Comparison of ENCODE assay signal across 10 cellular contexts in genomic region chr5:154395407-154396106, GRCh38. TPM values are rescaled to one million over a fixed set of nuclear protein-coding genes. Genes with fewer than 3 reads are reported as not detected.
DNase-seq lines count a peak whose midpoint lies in the region; ATAC-seq and TF ChIP-seq lines count a peak whose summit lies in the region.
"Had no signal": no experiment of that assay in that cellular context is flagged by ENCODE, and none has a peak within 500 bp of the region (broad histone marks: within the 10 kb centered on the region; RNA-seq: fewer than 3 reads in every experiment).

No MANE protein-coding gene starts in this region.

- no peaks in the 10 kb centered on the region for H3K27me3 ChIP-seq in colonic mucosa
- H3K27me3 ChIP-seq: BLaER1 treated with 17β-estradiol and CSF1 and Interleukin-3, amounts not matched to agents 10 nM and 100 nM had no signal

- peaks cover 6% of the 10 kb centered on the region for H3K4me1 ChIP-seq in colonic mucosa
- H3K4me1 ChIP-seq: BLaER1 treated with 17β-estradiol and CSF1 and Interleukin-3, amounts not matched to agents 10 nM and 100 nM had no signal

- H3K36me3 ChIP-seq in colonic mucosa = no peaks in the 10 kb centered on the region

- TF ChIP-seq CTCF in colonic mucosa (IDR thresholded peaks at IDR 0.05) = no peak

- intact Hi-C loops in colonic mucosa (cut with DNase I) = loop anchor here (5.0 kb wide), 1 partner anchor 208 kb away; no protein-coding TSS in a partner anchor

- peak; percentile 68 for ATAC-seq in GM19438 (IDR thresholded peaks at IDR 0.05; ENCODE audit: low read depth, unreplicated experiment)
- ATAC-seq in activated T-helper 17 cell treated with anti-CD3 and anti-CD28 coated beads, Interleukin-2, amount 50 U/mL, for 72 hours (replicated peaks) = no peak

- H3K36me3 Mint-ChIP-seq in IgD-negative memory B cell = peaks cover 6% of the 10 kb centered on the region
- H3K36me3 Mint-ChIP-seq in activated T-helper 17 cell treated with anti-CD3 and anti-CD28 coated beads, Interleukin-2, amount 50 U/mL, for 72 hours (ENCODE audit: low read depth) = peaks cover 44% of the 10 kb centered on the region

- H3K9me3 Mint-ChIP-seq in IgD-negative memory B cell = no peaks in the 10 kb centered on the region
- H3K9me3 Mint-ChIP-seq in activated T-helper 17 cell treated with anti-CD3 and anti-CD28 coated beads, Interleukin-2, amount 50 U/mL, for 72 hours = no peaks in the 10 kb centered on the region
- H3K9me3 Mint-ChIP-seq: activated naive CD4-positive, alpha-beta T cell treated with anti-CD3 and anti-CD28 coated beads for 36 hours had no signal

- H3K9me3 ChIP-seq in colonic mucosa = no peaks in the 10 kb centered on the region
- H3K9me3 ChIP-seq: BLaER1 treated with 17β-estradiol and CSF1 and Interleukin-3, amounts not matched to agents 10 nM and 100 nM had no signal

- H3K4me3 Mint-ChIP-seq in IgD-negative memory B cell = peak overlapping the region in 3 of 4 donors; percentile 2 to 56 (median 51)
- no peak overlapping the region for H3K4me3 Mint-ChIP-seq in activated T-helper 17 cell treated with anti-CD3 and anti-CD28 coated beads, Interleukin-2, amount 50 U/mL, for 72 hours
- H3K4me3 Mint-ChIP-seq: activated naive CD4-positive, alpha-beta T cell treated with anti-CD3 and anti-CD28 coated beads for 36 hours had no signal

- H3K27ac ChIP-seq in colonic mucosa = no peak overlapping the region
- H3K27ac ChIP-seq: BLaER1 treated with 17β-estradiol and CSF1 and Interleukin-3, amounts not matched to agents 10 nM and 100 nM had no signal

- H3K27ac Mint-ChIP-seq in IgD-negative memory B cell = peak overlapping the region; percentile 44 to 80 (median 67)
- no peak overlapping the region for H3K27ac Mint-ChIP-seq in activated T-helper 17 cell treated with anti-CD3 and anti-CD28 coated beads, Interleukin-2, amount 50 U/mL, for 72 hours
- H3K27ac Mint-ChIP-seq: activated naive CD4-positive, alpha-beta T cell treated with anti-CD3 and anti-CD28 coated beads for 36 hours had no signal

- no peaks in the 10 kb centered on the region for H3K27me3 Mint-ChIP-seq in IgD-negative memory B cell
- H3K27me3 Mint-ChIP-seq in activated T-helper 17 cell treated with anti-CD3 and anti-CD28 coated beads, Interleukin-2, amount 50 U/mL, for 72 hours = no peaks in the 10 kb centered on the region

- H3K4me1 Mint-ChIP-seq in IgD-negative memory B cell = peaks cover 17 to 19% (median 18%) of the 10 kb centered on the region in 3 donors
- no peaks in the 10 kb centered on the region for H3K4me1 Mint-ChIP-seq in activated T-helper 17 cell treated with anti-CD3 and anti-CD28 coated beads, Interleukin-2, amount 50 U/mL, for 72 hours

- peak; percentile 57 for DNase-seq in A172 (ENCODE audit: low spot score)
- DNase-seq in colonic mucosa = peak; percentile 39
- DNase-seq in OCI-M2 (lab: John Stamatoyannopoulos, UW; ENCODE audit: unreplicated experiment) = no peak
- no peak for DNase-seq in activated T-cell treated with anti-CD3 and anti-CD28 coated beads, Interleukin-2, amount 50 U/mL, for 48 hours
- no peak for DNase-seq in KG1 (lab: John Stamatoyannopoulos, UW)
- DNase-seq: activated naive CD4-positive, alpha-beta T cell treated with anti-CD3 and anti-CD28 coated beads for 36 hours had no signal

- H3K9ac ChIP-seq in colonic mucosa (ENCODE audit: low read depth in 2 of 2, low read length in 2 of 2) = no peak overlapping the region
- H3K9ac ChIP-seq: BLaER1 treated with 17β-estradiol and CSF1 and Interleukin-3, amounts not matched to agents 10 nM and 100 nM had no signal

- no peak overlapping the region for H3K4me3 ChIP-seq in colonic mucosa
- H3K4me3 ChIP-seq: BLaER1 treated with 17β-estradiol and CSF1 and Interleukin-3, amounts not matched to agents 10 nM and 100 nM had no signal

RNA-seq across cellular contexts. Expression of gene SAP30L, which starts 50.2 kb away (rescaled TPM):
- total RNA-seq in A172 (2014; rRNA removed; shearing (Covaris generic)) = 22.4 and 41.8 TPM in 2 replicates
- 34.2 TPM for polyA plus RNA-seq in IgD-negative memory B cell
- total RNA-seq in colonic mucosa = 10 to 100 TPM; 38.2 to 47.0 TPM
- 10 to 100 TPM; 16.4 to 28.9 TPM for total RNA-seq in activated T-helper 17 cell treated with anti-CD3 and anti-CD28 coated beads, Interleukin-2, amount 50 U/mL, for 72 hours

Comparison
In these comparisons a context has a peak if more than half of its experiments do, and no peak if none do; other contexts are left out.
1. DNase-seq: peak in A172 (single experiment) and colonic mucosa (single experiment); none in OCI-M2 (single experiment), activated T-cell treated with anti-CD3 and anti-CD28 coated beads, Interleukin-2, amount 50 U/mL, for 48 hours (0 of 2) and KG1 (single experiment).